25 cellular contexts compared by ENCODE assay signal in the genomic region with DNA sequence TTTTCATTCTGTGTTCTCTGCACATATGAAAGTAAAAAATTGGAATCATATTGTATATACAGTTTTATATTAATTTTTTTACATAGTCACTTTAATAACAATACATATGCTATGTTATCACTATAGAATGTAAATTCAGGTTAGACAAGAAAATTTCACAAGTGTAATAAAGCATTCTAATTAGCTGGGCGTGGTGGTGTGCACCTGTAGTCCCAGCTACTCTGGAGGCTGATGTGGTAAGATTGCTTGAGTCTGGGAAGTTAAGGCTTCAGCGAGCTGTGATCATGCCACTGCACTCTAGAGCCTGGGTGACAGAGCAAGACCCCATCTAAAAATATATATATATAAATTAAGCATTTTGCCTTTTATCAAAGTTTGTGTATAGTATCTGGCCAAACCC.
"Had no signal": no experiment of that assay in that cellular context is flagged by ENCODE, and none has a peak within 500 bp of the region (broad histone marks: within the 10 kb centered on the region; RNA-seq: fewer than 3 reads in every experiment).

No MANE protein-coding gene starts in this region.

- H3K79me2 ChIP-seq: parathyroid adenoma had no signal

- H3K9me3 ChIP-seq: adrenal gland, body of pancreas, gastrocnemius medialis, heart right ventricle, spleen, testis, transverse colon had no signal

- H3K36me3 Mint-ChIP-seq: activated naive CD8-positive, alpha-beta T cell treated with anti-CD3 and anti-CD28 coated beads for 36 hours; naive thymus-derived CD8-positive, alpha-beta T cell had no signal

- H3K4me3 ChIP-seq: adrenal gland, body of pancreas, spleen, testis, transverse colon had no signal

- H3K4me3 Mint-ChIP-seq: activated CD4-positive, alpha-beta T cell treated with anti-CD3 and anti-CD28 coated beads for 36 hours; activated naive CD4-positive, alpha-beta T cell treated with anti-CD3 and anti-CD28 coated beads for 36 hours; activated naive CD8-positive, alpha-beta T cell treated with anti-CD3 and anti-CD28 coated beads for 36 hours; activated T-cell treated with anti-CD3 and anti-CD28 coated beads, Interleukin-2, amount 50 U/mL, for 72 hours; naive thymus-derived CD8-positive, alpha-beta T cell; neural crest cell; T-helper 2 cell treated with Interferon-gamma antibody and Interleukin-4, amounts not matched to agents 5 μg/mL and 100 μg/mL, for 36 hours had no signal

- H3K9ac ChIP-seq: parathyroid adenoma had no signal

- H3K27me3 Mint-ChIP-seq: activated CD4-positive, alpha-beta T cell treated with anti-CD3 and anti-CD28 coated beads for 36 hours; activated naive CD8-positive, alpha-beta T cell treated with anti-CD3 and anti-CD28 coated beads for 36 hours; naive thymus-derived CD8-positive, alpha-beta T cell had no signal

- H3K27me3 ChIP-seq: adrenal gland, body of pancreas, gastrocnemius medialis, heart right ventricle, spleen, testis, transverse colon had no signal

- H3K27ac Mint-ChIP-seq: activated CD4-positive, alpha-beta T cell treated with anti-CD3 and anti-CD28 coated beads for 36 hours; activated naive CD4-positive, alpha-beta T cell treated with anti-CD3 and anti-CD28 coated beads for 36 hours; activated naive CD8-positive, alpha-beta T cell treated with anti-CD3 and anti-CD28 coated beads for 36 hours; activated T-cell treated with anti-CD3 and anti-CD28 coated beads, Interleukin-2, amount 50 U/mL, for 72 hours; T-helper 2 cell treated with Interferon-gamma antibody and Interleukin-4, amounts not matched to agents 5 μg/mL and 100 μg/mL, for 36 hours had no signal

- DNase-seq: activated CD4-positive, alpha-beta T cell treated with anti-CD3 and anti-CD28 coated beads for 36 hours; activated CD4-positive, CD25-positive, alpha-beta regulatory T cell; activated effector memory CD4-positive, alpha-beta T cell treated with Interleukin-2 at 50 U/mL for 16 hours; activated naive CD4-positive, alpha-beta T cell treated with anti-CD3 and anti-CD28 coated beads for 36 hours; activated naive CD8-positive, alpha-beta T cell treated with anti-CD3 and anti-CD28 coated beads for 36 hours; activated T-cell treated with anti-CD3 and anti-CD28 coated beads for 4 hours; activated T-cell treated with anti-CD3 and anti-CD28 coated beads, Interleukin-2, amount 50 U/mL, for 72 hours; adrenal gland; aorta; body of pancreas; effector memory CD4-positive, alpha-beta T cell; gastrocnemius medialis; heart right ventricle; left cardiac atrium; naive thymus-derived CD8-positive, alpha-beta T cell; nucleus accumbens; right cardiac atrium; spleen; stimulated activated naive CD4-positive, alpha-beta T cell treated with Interleukin-2 at 50 U/mL for 16 hours; T-helper 1 cell; testis; transverse colon had no signal

- H2AFZ ChIP-seq: parathyroid adenoma had no signal

- H3K27ac ChIP-seq: parathyroid adenoma had no signal

- H3K4me1 ChIP-seq: parathyroid adenoma had no signal

- H3K9me3 Mint-ChIP-seq: activated naive CD4-positive, alpha-beta T cell treated with anti-CD3 and anti-CD28 coated beads for 36 hours; activated naive CD8-positive, alpha-beta T cell treated with anti-CD3 and anti-CD28 coated beads for 36 hours; activated T-cell treated with anti-CD3 and anti-CD28 coated beads, Interleukin-2, amount 50 U/mL, for 72 hours; naive thymus-derived CD8-positive, alpha-beta T cell; neural crest cell; T-helper 2 cell treated with Interferon-gamma antibody and Interleukin-4, amounts not matched to agents 5 μg/mL and 100 μg/mL, for 36 hours had no signal

- H3K36me3 ChIP-seq: adrenal gland, gastrocnemius medialis, heart right ventricle, spleen, transverse colon had no signal

- ATAC-seq: activated CD4-positive, alpha-beta T cell treated with anti-CD3 and anti-CD28 coated beads for 36 hours; activated T-cell treated with anti-CD3 and anti-CD28 coated beads, Interleukin-2, amount 50 U/mL, for 72 hours; naive thymus-derived CD8-positive, alpha-beta T cell had no signal
